In the genomic region with DNA sequence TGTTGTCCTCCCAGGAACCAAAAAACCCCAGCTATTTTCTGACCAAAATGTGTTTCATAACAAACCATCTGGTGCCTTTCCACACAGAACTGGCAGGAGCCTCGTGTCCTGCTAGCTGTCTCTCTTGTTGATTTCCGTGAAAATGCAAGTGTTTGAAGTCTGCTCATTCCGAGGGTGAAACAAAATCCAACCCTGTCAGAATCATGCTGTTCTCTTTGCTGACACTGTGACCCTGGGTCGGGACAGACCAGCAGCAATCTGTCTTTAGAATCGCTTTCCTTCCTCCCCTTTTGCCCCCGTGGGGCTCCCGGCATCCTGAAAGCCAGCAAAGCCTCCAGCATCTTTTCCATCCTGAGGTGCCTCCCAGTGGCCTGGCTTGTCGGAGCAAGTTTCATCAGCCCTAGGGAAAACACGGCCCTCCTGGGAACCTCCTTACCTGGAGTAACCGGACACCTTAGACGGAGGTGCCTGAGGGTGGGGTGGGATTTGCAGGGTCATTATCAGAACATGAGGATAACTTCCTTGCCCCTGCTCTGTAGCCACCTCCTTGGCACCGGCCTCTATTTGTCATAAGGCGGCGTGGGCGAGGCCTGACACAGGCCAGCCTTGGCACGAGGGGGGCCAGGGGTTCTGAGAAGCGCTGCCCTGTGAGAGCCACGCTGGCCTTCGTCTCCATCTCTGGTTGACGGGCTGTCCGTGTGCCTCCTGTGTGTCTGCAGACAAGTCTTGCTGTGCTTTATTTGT, we compare ENCODE assay signal across 1 cellular context.
TF ChIP-seq lines count a peak whose summit lies in the region.

No MANE protein-coding gene starts in this region.

TF ChIP-seq in endothelial cell of umbilical vein, 7 proteins besides CTCF, POLR2A, EP300 and RAD21:
- TF ChIP-seq GATA2 (IDR thresholded peaks at IDR 0.05; ENCODE audit: insufficient read depth, insufficient read length, low read depth, low read length) (no peak), POLR2AphosphoS5 (IDR thresholded peaks at IDR 0.05; ENCODE audit: insufficient read depth, low read depth, low read length) (no peak), EZH2 (IDR thresholded peaks at IDR 0.05; ENCODE audit: borderline replicate concordance, low read depth, low read length, severe bottlenecking) (no peak), MYC (IDR thresholded peaks at IDR 0.05; ENCODE audit: low read depth, low read length) (no peak), FOS (IDR thresholded peaks at IDR 0.05; ENCODE audit: borderline replicate concordance, insufficient read depth, low read length) (no peak), JUN (IDR thresholded peaks at IDR 0.05; ENCODE audit: borderline replicate concordance, insufficient read depth, insufficient read length, low read depth) (no peak)
- TF ChIP-seq, protein P1, sequence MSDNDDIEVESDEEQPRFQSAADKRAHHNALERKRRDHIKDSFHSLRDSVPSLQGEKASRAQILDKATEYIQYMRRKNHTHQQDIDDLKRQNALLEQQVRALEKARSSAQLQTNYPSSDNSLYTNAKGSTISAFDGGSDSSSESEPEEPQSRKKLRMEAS (IDR thresholded peaks at IDR 0.05; ENCODE audit: insufficient read depth, insufficient read length), result no peak
TF ChIP-seq in endothelial cell of umbilical vein: peak in this region for 0.
